ENCODE assay signal across 9 cellular contexts in genomic region chr4:76087007-76087769, GRCh38. TPM values are rescaled to one million over a fixed set of nuclear protein-coding genes. Genes with fewer than 3 reads are reported as not detected.
DNase-seq lines count a peak whose midpoint lies in the region; ATAC-seq and TF ChIP-seq lines count a peak whose summit lies in the region.
"Had no signal": no experiment of that assay in that cellular context is flagged by ENCODE, and none has a peak within 500 bp of the region (broad histone marks: within the 10 kb centered on the region; RNA-seq: fewer than 3 reads in every experiment).

No MANE protein-coding gene starts in this region.

- H3K36me3 ChIP-seq in MG63: no peaks in the 10 kb centered on the region
- H3K36me3 ChIP-seq: BLaER1 treated with 17β-estradiol and CSF1 and Interleukin-3, amounts not matched to agents 10 nM and 100 nM had no signal

- no peak overlapping the region for H3K27ac Mint-ChIP-seq in mesothelial cell of epicardium

- H3K9me3 Mint-ChIP-seq in mesothelial cell of epicardium: no peaks in the 10 kb centered on the region

- no peak overlapping the region for H3K4me3 ChIP-seq in MG63
- H3K4me3 ChIP-seq in epithelial cell of esophagus (ENCODE audit: low read length): no peak overlapping the region
- H3K4me3 ChIP-seq: BLaER1 treated with 17β-estradiol and CSF1 and Interleukin-3, amounts not matched to agents 10 nM and 100 nM had no signal

- DNase-seq in NCI-H345 (lab: John Stamatoyannopoulos, UW) (peak; percentile 1), NCI-H345 treated with DMSO at 0.1 percent for 48 hours (lab: John Stamatoyannopoulos, UW; ENCODE audit: unreplicated experiment) (no peak), MG63 (peak; percentile 40), SHP77 (lab: John Stamatoyannopoulos, UW) (peak; percentile 55 to 71), epithelial cell of esophagus (ENCODE audit: low read depth) (peak; percentile 81), mesothelial cell of epicardium (ENCODE audit: low spot score in 2 of 2, unreplicated experiment in 2 of 2) (no peak), omental fat pad (ENCODE audit: low spot score) (no peak)

- no peaks in the 10 kb centered on the region for H3K27me3 ChIP-seq in MG63
- H3K27me3 ChIP-seq: BLaER1 treated with 17β-estradiol and CSF1 and Interleukin-3, amounts not matched to agents 10 nM and 100 nM had no signal

- peak overlapping the region; percentile 46 for H3K4me3 Mint-ChIP-seq in mesothelial cell of epicardium

- no peaks in the 10 kb centered on the region for H3K36me3 Mint-ChIP-seq in mesothelial cell of epicardium

- peaks cover 18% of the 10 kb centered on the region for H3K4me1 Mint-ChIP-seq in mesothelial cell of epicardium

- H3K9me3 ChIP-seq in MG63: no peaks in the 10 kb centered on the region
- H3K9me3 ChIP-seq: BLaER1 treated with 17β-estradiol and CSF1 and Interleukin-3, amounts not matched to agents 10 nM and 100 nM had no signal

- TF ChIP-seq CTCF in epithelial cell of esophagus (IDR thresholded peaks at IDR 0.05; ENCODE audit: insufficient read depth, low read depth, low read length, missing control alignments): peak; percentile 82
- TF ChIP-seq CTCF in mesothelial cell of epicardium (IDR thresholded peaks at IDR 0.05; ENCODE audit: unreplicated experiment): no peak
- no peak for TF ChIP-seq CTCF in omental fat pad (IDR thresholded peaks at IDR 0.05)

- H3K27me3 Mint-ChIP-seq in mesothelial cell of epicardium (ENCODE audit: low read depth): no peaks in the 10 kb centered on the region

- no peak for ATAC-seq in HG02852 (IDR thresholded peaks at IDR 0.05; ENCODE audit: unreplicated experiment)
- no peak for ATAC-seq in omental fat pad (ENCODE audit: low FRiP score)

RNA-seq across cellular contexts. Expression of gene ART3, which starts 12.7 kb away (rescaled TPM):
- total RNA-seq in MG63 (2014; rRNA removed; shearing (Covaris generic); ENCODE audit: low replicate concordance): not detected in 2 replicates
- total RNA-seq in mesothelial cell of epicardium: 0.33 to 0.45 TPM in 2 of 3 replicates, not detected in the other
- 1 to 10 TPM in 1 of 4 donors, not detected in 3; 1.7 TPM for total RNA-seq in omental fat pad

RNA-seq across cellular contexts. Expression of gene CXCL11, which starts 51.3 kb away (rescaled TPM):
- 0.66 and 1.3 TPM in 2 replicates for total RNA-seq in MG63 (2014; rRNA removed; shearing (Covaris generic); ENCODE audit: low replicate concordance)
- total RNA-seq in mesothelial cell of epicardium (not detected in 3 replicates), omental fat pad (1 to 10 TPM in 2 of 4 donors, not detected in 2; 1.3 to 1.6 TPM)

Comparison
In these comparisons a context has a peak if more than half of its experiments do, and no peak if none do; other contexts are left out.
1. DNase-seq: peak in NCI-H345 (single experiment), MG63 (single experiment), SHP77 (2 of 2) and epithelial cell of esophagus (single experiment); none in NCI-H345 treated with DMSO at 0.1 percent for 48 hours (single experiment), mesothelial cell of epicardium (0 of 2) and omental fat pad (single experiment).